In genomic region chr13:70034280-70034679, GRCh38 we compare ENCODE assay signal across 20 cellular contexts.
DNase-seq lines count a peak whose midpoint lies in the region; ATAC-seq, FAIRE-seq and TF ChIP-seq lines count a peak whose summit lies in the region.
"Had no signal": no experiment of that assay in that cellular context is flagged by ENCODE, and none has a peak within 500 bp of the region (broad histone marks: within the 10 kb centered on the region; RNA-seq: fewer than 3 reads in every experiment).

No MANE protein-coding gene starts in this region.

- RAD21 ChIA-PET in GM12878 (lab: Charles Lee; ENCODE audit: unreplicated experiment) = no interaction called here

- no peak for ATAC-seq in GM12878
- ATAC-seq: Panc1 had no signal

- TF ChIP-seq CTCF in GM12878 (IDR thresholded peaks at IDR 0.05 in 2 of 3, conservative IDR thresholded peaks at IDR 0.05 in 1 of 3; ENCODE audit: control insufficient read depth in 2 of 3, extremely low read depth in 1 of 3, insufficient read depth in 1 of 3, low read depth in 3 of 3, low read length in 3 of 3) = no peak

- H3K4me1 ChIP-seq in GM12878 (ENCODE audit: control insufficient read depth, insufficient read depth, low read length) = no peaks in the 10 kb centered on the region
- no peaks in the 10 kb centered on the region for H3K4me1 ChIP-seq in neuron (ENCODE audit: insufficient read depth, low read length)
- H3K4me1 ChIP-seq: SJSA1 had no signal

- no peak overlapping the region for H3K9ac ChIP-seq in GM12878 (ENCODE audit: control insufficient read depth, insufficient read depth, low read length)

- no peak overlapping the region for H2AFZ ChIP-seq in GM12878 (ENCODE audit: control insufficient read depth, low read depth, low read length)
- peak overlapping the region; percentile 38 for H2AFZ ChIP-seq in neuron (ENCODE audit: low read depth, low read length)

- H3K36me3 ChIP-seq in GM12878 (ENCODE audit: control insufficient read depth in 2 of 2, insufficient read depth in 2 of 2, low read length in 1 of 2) (no peaks in the 10 kb centered on the region), neuron (ENCODE audit: insufficient read depth, low read length) (no peaks in the 10 kb centered on the region)
- H3K36me3 ChIP-seq: SJSA1 had no signal

- FAIRE-seq in GM12878 (lab: Jason Lieb, UNC) = no peak
- FAIRE-seq: H54 had no signal

- TF ChIP-seq RAD21 in GM12878 (IDR thresholded peaks at IDR 0.05; ENCODE audit: insufficient read depth, low read depth, low read length) = no peak

- in situ Hi-C loops in GM12878 (cut with MboI) = no loop called here

- H3K9me3 ChIP-seq in GM12878 (replicated peaks; ENCODE audit: control insufficient read depth, insufficient read depth, low read length) (no peaks in the 10 kb centered on the region), neuron (ENCODE audit: low read length) (no peaks in the 10 kb centered on the region)
- H3K9me3 ChIP-seq: SJSA1 had no signal

- peak; percentile 39 for DNase-seq in DMS 273 (lab: John Stamatoyannopoulos, UW; ENCODE audit: unreplicated experiment)
- DNase-seq in DMS 273 treated with DMSO at 0.1 percent for 48 hours (lab: John Stamatoyannopoulos, UW) = no peak
- DNase-seq in NAMALWA (ENCODE audit: low spot score) = peak; percentile 11
- DNase-seq in GM12878 (ENCODE audit: low read depth, low spot score) = no peak
- no peak for DNase-seq in stimulated activated CD4-positive, alpha-beta T cell treated with anti-CD3 and anti-CD28 coated beads, Interleukin-2, amount 100 ng/mL, for 48 hours
- DNase-seq in activated effector memory CD4-positive, alpha-beta T cell treated with anti-CD3 and anti-CD28 coated beads, Interleukin-2, amount 50 U/mL, for 16 hours = no peak
- no peak for DNase-seq in NCI-H2107 treated with DMSO at 0.1 percent for 48 hours (lab: John Stamatoyannopoulos, UW; ENCODE audit: unreplicated experiment)
- DNase-seq: AML-193, GDM1, HFFc6, NCI-H1048, NCI-H1436, NCI-H2029 treated with DMSO at 0.1 percent for 48 hours, NCI-H2227 treated with DMSO at 0.1 percent for 48 hours, SW 1271 had no signal

- no peaks in the 10 kb centered on the region for H3K79me2 ChIP-seq in GM12878 (ENCODE audit: control insufficient read depth, insufficient read depth, low read length)

- POLR2A ChIA-PET in GM12878 (lab: Charles Lee) = no interaction called here

- H3K4me3 ChIP-seq in GM12878 (no peak overlapping the region), neuron (ENCODE audit: low read length) (no peak overlapping the region)
- H3K4me3 ChIP-seq: SJSA1 had no signal

- no TSS peak for BruUV-seq in GM12878 (replicated peaks; lab: Mats Ljungman, UMichigan)

- H3K4me2 ChIP-seq in GM12878 (ENCODE audit: control insufficient read depth, insufficient read depth) = no peak overlapping the region

- intact Hi-C loops in GM12878 (cut with micrococcal nuclease; ENCODE audit: unreplicated experiment) = no loop called here

- CTCF ChIA-PET in GM12878 (lab: Yijun Ruan, JAX) = no interaction called here

- no peaks in the 10 kb centered on the region for H3K27me3 ChIP-seq in GM12878 (replicated peaks in 1 of 2; ENCODE audit: control insufficient read depth in 2 of 2, insufficient read depth in 2 of 2, low read length in 1 of 2)
- H3K27me3 ChIP-seq in neuron (ENCODE audit: insufficient read depth, low read length) = no peaks in the 10 kb centered on the region
- H3K27me3 ChIP-seq: SJSA1 had no signal

- TF ChIP-seq POLR2A in GM12878 (IDR thresholded peaks at IDR 0.05; ENCODE audit: low read depth, low read length) = no peak

- no peak overlapping the region for H3K27ac ChIP-seq in GM12878 (ENCODE audit: control insufficient read depth, insufficient read depth)
- H3K27ac ChIP-seq: 22Rv1, SJSA1 had no signal

- no peaks in the 10 kb centered on the region for H4K20me1 ChIP-seq in GM12878 (ENCODE audit: control insufficient read depth, insufficient read depth)

- no peak for TF ChIP-seq EP300 in GM12878 (IDR thresholded peaks at IDR 0.05; ENCODE audit: borderline replicate concordance in 1 of 2, control insufficient read depth in 1 of 2, low read depth in 2 of 2, low read length in 2 of 2)

- SMC1A ChIA-PET in GM12878 (lab: Charles Lee; ENCODE audit: uncharacterized antibody, unreplicated experiment) = no interaction called here

TF ChIP-seq in GM12878, 131 proteins besides CTCF, POLR2A, EP300 and RAD21:
- peak; percentile 64; the same call in 1 of the 2 replicates for TF ChIP-seq BMI1 (IDR thresholded peaks at IDR 0.05; ENCODE audit: borderline replicate concordance)
- no peak for TF ChIP-seq KLF5 (IDR thresholded peaks at IDR 0.05; ENCODE audit: partially characterized antibody)

Comparison
In these comparisons a context has a peak if more than half of its experiments do, and no peak if none do; other contexts are left out.
1. DNase-seq: peak in DMS 273 (single experiment) and NAMALWA (single experiment); none in DMS 273 treated with DMSO at 0.1 percent for 48 hours (single experiment), GM12878 (single experiment), stimulated activated CD4-positive, alpha-beta T cell treated with anti-CD3 and anti-CD28 coated beads, Interleukin-2, amount 100 ng/mL, for 48 hours (0 of 2), activated effector memory CD4-positive, alpha-beta T cell treated with anti-CD3 and anti-CD28 coated beads, Interleukin-2, amount 50 U/mL, for 16 hours (single experiment) and NCI-H2107 treated with DMSO at 0.1 percent for 48 hours (single experiment).